Comparison of ENCODE assay signal across 1 cellular context in the genomic region with DNA sequence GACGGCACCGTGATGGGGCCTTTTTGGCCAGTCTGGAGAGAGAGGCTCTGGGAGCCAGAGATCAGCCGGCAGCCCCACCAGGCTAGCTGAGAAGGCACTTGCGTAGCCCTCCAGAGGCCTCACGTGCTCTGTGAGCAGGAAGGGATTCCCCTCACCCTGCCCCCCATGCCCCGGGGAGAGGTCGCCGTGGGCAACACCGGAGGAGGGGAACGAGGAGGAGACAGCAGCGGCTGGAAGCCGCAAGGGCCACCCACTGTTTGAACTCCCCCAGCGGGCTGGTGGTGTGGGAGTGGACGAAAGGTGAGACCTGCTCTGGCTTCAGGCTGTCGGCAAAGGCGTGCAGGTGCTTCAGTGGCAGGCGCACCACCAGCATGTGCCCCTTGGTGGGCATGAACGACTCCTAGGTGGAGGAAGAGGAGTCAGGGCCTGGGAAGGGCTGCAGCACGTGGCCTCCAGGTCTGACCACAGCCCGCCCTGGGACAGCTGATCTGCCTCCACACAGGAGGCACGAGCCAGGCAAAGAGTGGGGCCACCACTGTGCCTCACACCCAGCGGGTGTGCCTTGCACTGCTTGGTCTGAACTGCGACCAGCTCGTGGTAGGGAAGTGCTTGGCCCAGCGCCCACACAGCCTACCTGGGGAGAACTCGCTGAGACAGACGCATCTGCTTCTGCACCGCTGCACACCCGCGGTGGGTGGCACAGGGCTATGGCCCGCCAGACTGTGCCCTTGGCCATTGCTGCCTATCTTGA.
TF ChIP-seq lines count a peak whose summit lies in the region.

No MANE protein-coding gene starts in this region.

TF ChIP-seq in K562, 482 proteins besides CTCF, POLR2A, EP300 and RAD21 (continued from another document and continues in another):
- TF ChIP-seq, protein P1, sequence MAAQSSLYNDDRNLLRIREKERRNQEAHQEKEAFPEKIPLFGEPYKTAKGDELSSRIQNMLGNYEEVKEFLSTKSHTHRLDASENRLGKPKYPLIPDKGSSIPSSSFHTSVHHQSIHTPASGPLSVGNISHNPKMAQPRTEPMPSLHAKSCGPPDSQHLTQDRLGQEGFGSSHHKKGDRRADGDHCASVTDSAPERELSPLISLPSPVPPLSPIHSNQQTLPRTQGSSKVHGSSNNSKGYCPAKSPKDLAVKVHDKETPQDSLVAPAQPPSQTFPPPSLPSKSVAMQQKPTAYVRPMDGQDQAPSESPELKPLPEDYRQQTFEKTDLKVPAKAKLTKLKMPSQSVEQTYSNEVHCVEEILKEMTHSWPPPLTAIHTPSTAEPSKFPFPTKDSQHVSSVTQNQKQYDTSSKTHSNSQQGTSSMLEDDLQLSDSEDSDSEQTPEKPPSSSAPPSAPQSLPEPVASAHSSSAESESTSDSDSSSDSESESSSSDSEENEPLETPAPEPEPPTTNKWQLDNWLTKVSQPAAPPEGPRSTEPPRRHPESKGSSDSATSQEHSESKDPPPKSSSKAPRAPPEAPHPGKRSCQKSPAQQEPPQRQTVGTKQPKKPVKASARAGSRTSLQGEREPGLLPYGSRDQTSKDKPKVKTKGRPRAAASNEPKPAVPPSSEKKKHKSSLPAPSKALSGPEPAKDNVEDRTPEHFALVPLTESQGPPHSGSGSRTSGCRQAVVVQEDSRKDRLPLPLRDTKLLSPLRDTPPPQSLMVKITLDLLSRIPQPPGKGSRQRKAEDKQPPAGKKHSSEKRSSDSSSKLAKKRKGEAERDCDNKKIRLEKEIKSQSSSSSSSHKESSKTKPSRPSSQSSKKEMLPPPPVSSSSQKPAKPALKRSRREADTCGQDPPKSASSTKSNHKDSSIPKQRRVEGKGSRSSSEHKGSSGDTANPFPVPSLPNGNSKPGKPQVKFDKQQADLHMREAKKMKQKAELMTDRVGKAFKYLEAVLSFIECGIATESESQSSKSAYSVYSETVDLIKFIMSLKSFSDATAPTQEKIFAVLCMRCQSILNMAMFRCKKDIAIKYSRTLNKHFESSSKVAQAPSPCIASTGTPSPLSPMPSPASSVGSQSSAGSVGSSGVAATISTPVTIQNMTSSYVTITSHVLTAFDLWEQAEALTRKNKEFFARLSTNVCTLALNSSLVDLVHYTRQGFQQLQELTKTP (IDR thresholded peaks at IDR 0.05; ENCODE audit: low read depth in 1 of 2, partially characterized antibody in 2 of 2): no peak
- TF ChIP-seq HIVEP1 (CRISPR knock-in tag; IDR thresholded peaks at IDR 0.05) (no peak), FOXJ2 (tag; IDR thresholded peaks at IDR 0.05) (no peak), FOSL1 (tag; conservative IDR thresholded peaks at IDR 0.05) (no peak), GTF2A2 (tag; IDR thresholded peaks at IDR 0.05) (no peak), NCOA2 (IDR thresholded peaks at IDR 0.05; ENCODE audit: partially characterized antibody in 2 of 2) (no peak), SMC3 (conservative IDR thresholded peaks at IDR 0.05; ENCODE audit: insufficient read depth, low read depth, low read length) (no peak), NCOA1 (IDR thresholded peaks at IDR 0.05; ENCODE audit: low read depth) (no peak), ADNP (tag; IDR thresholded peaks at IDR 0.05) (no peak), SIN3B (IDR thresholded peaks at IDR 0.05; ENCODE audit: low read depth) (no peak), MTF1 (CRISPR knock-in tag; IDR thresholded peaks at IDR 0.05; ENCODE audit: borderline replicate concordance) (no peak), BMI1 (IDR thresholded peaks at IDR 0.05; ENCODE audit: low read length) (no peak), ZNF134 (CRISPR knock-in tag; conservative IDR thresholded peaks at IDR 0.05) (no peak), ZNF121 (CRISPR knock-in tag; conservative IDR thresholded peaks at IDR 0.05) (no peak), ARID1B (IDR thresholded peaks at IDR 0.05) (no peak), GTF2E2 (tag; IDR thresholded peaks at IDR 0.05) (no peak), BRF1 (IDR thresholded peaks at IDR 0.05; ENCODE audit: borderline replicate concordance, extremely low read depth, insufficient read length) (no peak), ZNF77 (CRISPR knock-in tag; IDR thresholded peaks at IDR 0.05) (no peak), MYNN (IDR thresholded peaks at IDR 0.05) (peak; percentile 50; the same call in 1 of the 2 replicates), MYNN (CRISPR knock-in tag; IDR thresholded peaks at IDR 0.05) (no peak), IRF2 (CRISPR knock-in tag; IDR thresholded peaks at IDR 0.05) (peak; percentile 89; the same call in 1 of the 2 replicates), ZNF696 (CRISPR knock-in tag; conservative IDR thresholded peaks at IDR 0.05) (no peak), MAFG (tag; conservative IDR thresholded peaks at IDR 0.05) (no peak), MEF2A (IDR thresholded peaks at IDR 0.05; ENCODE audit: control insufficient read depth, low read depth, low read length) (no peak), E2F3 (CRISPR knock-in tag; IDR thresholded peaks at IDR 0.05) (no peak), RAD51 (IDR thresholded peaks at IDR 0.05; ENCODE audit: borderline replicate concordance, low read depth) (0 out of 2 replicates have a peak, but pooled peaks have one; percentile 17), RBM14 (IDR thresholded peaks at IDR 0.05; ENCODE audit: borderline replicate concordance, insufficient read depth, low read depth, low read length) (peak; percentile 98; the same call in 1 of the 2 replicates), ZNF766 (CRISPR knock-in tag; conservative IDR thresholded peaks at IDR 0.05) (no peak), NFYB (IDR thresholded peaks at IDR 0.05; ENCODE audit: extremely low read depth, insufficient read length) (no peak), PTBP1 (IDR thresholded peaks at IDR 0.05; ENCODE audit: low read depth, low read length) (no peak), TCF3 (CRISPR knock-in tag; IDR thresholded peaks at IDR 0.05) (no peak)
- TF ChIP-seq, protein P2, sequence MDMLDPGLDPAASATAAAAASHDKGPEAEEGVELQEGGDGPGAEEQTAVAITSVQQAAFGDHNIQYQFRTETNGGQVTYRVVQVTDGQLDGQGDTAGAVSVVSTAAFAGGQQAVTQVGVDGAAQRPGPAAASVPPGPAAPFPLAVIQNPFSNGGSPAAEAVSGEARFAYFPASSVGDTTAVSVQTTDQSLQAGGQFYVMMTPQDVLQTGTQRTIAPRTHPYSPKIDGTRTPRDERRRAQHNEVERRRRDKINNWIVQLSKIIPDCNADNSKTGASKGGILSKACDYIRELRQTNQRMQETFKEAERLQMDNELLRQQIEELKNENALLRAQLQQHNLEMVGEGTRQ (CRISPR knock-in tag; IDR thresholded peaks at IDR 0.05): peak; percentile 60
- TF ChIP-seq, protein P3, sequence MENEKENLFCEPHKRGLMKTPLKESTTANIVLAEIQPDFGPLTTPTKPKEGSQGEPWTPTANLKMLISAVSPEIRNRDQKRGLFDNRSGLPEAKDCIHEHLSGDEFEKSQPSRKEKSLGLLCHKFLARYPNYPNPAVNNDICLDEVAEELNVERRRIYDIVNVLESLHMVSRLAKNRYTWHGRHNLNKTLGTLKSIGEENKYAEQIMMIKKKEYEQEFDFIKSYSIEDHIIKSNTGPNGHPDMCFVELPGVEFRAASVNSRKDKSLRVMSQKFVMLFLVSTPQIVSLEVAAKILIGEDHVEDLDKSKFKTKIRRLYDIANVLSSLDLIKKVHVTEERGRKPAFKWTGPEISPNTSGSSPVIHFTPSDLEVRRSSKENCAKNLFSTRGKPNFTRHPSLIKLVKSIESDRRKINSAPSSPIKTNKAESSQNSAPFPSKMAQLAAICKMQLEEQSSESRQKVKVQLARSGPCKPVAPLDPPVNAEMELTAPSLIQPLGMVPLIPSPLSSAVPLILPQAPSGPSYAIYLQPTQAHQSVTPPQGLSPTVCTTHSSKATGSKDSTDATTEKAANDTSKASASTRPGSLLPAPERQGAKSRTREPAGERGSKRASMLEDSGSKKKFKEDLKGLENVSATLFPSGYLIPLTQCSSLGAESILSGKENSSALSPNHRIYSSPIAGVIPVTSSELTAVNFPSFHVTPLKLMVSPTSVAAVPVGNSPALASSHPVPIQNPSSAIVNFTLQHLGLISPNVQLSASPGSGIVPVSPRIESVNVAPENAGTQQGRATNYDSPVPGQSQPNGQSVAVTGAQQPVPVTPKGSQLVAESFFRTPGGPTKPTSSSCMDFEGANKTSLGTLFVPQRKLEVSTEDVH (IDR thresholded peaks at IDR 0.05; ENCODE audit: low read depth, partially characterized antibody): no peak
- TF ChIP-seq, protein P4, sequence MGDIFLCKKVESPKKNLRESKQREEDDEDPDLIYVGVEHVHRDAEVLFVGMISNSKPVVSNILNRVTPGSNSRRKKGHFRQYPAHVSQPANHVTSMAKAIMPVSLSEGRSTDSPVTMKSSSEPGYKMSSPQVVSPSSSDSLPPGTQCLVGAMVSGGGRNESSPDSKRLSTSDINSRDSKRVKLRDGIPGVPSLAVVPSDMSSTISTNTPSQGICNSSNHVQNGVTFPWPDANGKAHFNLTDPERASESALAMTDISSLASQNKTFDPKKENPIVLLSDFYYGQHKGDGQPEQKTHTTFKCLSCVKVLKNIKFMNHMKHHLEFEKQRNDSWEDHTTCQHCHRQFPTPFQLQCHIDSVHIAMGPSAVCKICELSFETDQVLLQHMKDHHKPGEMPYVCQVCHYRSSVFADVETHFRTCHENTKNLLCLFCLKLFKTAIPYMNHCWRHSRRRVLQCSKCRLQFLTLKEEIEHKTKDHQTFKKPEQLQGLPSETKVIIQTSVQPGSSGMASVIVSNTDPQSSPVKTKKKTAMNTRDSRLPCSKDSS (IDR thresholded peaks at IDR 0.05; ENCODE audit: low read depth, partially characterized antibody): no peak
- TF ChIP-seq, protein P5, sequence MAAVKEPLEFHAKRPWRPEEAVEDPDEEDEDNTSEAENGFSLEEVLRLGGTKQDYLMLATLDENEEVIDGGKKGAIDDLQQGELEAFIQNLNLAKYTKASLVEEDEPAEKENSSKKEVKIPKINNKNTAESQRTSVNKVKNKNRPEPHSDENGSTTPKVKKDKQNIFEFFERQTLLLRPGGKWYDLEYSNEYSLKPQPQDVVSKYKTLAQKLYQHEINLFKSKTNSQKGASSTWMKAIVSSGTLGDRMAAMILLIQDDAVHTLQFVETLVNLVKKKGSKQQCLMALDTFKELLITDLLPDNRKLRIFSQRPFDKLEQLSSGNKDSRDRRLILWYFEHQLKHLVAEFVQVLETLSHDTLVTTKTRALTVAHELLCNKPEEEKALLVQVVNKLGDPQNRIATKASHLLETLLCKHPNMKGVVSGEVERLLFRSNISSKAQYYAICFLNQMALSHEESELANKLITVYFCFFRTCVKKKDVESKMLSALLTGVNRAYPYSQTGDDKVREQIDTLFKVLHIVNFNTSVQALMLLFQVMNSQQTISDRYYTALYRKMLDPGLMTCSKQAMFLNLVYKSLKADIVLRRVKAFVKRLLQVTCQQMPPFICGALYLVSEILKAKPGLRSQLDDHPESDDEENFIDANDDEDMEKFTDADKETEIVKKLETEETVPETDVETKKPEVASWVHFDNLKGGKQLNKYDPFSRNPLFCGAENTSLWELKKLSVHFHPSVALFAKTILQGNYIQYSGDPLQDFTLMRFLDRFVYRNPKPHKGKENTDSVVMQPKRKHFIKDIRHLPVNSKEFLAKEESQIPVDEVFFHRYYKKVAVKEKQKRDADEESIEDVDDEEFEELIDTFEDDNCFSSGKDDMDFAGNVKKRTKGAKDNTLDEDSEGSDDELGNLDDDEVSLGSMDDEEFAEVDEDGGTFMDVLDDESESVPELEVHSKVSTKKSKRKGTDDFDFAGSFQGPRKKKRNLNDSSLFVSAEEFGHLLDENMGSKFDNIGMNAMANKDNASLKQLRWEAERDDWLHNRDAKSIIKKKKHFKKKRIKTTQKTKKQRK (IDR thresholded peaks at IDR 0.05; ENCODE audit: borderline replicate concordance, low read depth, low read length): no peak
- TF ChIP-seq, protein P6, sequence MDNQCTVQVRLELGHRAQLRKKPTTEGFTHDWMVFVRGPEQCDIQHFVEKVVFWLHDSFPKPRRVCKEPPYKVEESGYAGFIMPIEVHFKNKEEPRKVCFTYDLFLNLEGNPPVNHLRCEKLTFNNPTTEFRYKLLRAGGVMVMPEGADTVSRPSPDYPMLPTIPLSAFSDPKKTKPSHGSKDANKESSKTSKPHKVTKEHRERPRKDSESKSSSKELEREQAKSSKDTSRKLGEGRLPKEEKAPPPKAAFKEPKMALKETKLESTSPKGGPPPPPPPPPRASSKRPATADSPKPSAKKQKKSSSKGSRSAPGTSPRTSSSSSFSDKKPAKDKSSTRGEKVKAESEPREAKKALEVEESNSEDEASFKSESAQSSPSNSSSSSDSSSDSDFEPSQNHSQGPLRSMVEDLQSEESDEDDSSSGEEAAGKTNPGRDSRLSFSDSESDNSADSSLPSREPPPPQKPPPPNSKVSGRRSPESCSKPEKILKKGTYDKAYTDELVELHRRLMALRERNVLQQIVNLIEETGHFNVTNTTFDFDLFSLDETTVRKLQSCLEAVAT (IDR thresholded peaks at IDR 0.05): no peak
- TF ChIP-seq, protein P7, sequence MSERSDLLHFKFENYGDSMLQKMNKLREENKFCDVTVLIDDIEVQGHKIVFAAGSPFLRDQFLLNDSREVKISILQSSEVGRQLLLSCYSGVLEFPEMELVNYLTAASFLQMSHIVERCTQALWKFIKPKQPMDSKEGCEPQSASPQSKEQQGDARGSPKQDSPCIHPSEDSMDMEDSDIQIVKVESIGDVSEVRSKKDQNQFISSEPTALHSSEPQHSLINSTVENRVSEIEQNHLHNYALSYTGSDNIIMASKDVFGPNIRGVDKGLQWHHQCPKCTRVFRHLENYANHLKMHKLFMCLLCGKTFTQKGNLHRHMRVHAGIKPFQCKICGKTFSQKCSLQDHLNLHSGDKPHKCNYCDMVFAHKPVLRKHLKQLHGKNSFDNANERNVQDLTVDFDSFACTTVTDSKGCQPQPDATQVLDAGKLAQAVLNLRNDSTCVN (CRISPR knock-in tag; IDR thresholded peaks at IDR 0.05): no peak
- TF ChIP-seq, protein P8, sequence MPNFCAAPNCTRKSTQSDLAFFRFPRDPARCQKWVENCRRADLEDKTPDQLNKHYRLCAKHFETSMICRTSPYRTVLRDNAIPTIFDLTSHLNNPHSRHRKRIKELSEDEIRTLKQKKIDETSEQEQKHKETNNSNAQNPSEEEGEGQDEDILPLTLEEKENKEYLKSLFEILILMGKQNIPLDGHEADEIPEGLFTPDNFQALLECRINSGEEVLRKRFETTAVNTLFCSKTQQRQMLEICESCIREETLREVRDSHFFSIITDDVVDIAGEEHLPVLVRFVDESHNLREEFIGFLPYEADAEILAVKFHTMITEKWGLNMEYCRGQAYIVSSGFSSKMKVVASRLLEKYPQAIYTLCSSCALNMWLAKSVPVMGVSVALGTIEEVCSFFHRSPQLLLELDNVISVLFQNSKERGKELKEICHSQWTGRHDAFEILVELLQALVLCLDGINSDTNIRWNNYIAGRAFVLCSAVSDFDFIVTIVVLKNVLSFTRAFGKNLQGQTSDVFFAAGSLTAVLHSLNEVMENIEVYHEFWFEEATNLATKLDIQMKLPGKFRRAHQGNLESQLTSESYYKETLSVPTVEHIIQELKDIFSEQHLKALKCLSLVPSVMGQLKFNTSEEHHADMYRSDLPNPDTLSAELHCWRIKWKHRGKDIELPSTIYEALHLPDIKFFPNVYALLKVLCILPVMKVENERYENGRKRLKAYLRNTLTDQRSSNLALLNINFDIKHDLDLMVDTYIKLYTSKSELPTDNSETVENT (CRISPR knock-in tag; IDR thresholded peaks at IDR 0.05): peak; percentile 87; the same call in 1 of the 2 replicates
- TF ChIP-seq, protein P9, sequence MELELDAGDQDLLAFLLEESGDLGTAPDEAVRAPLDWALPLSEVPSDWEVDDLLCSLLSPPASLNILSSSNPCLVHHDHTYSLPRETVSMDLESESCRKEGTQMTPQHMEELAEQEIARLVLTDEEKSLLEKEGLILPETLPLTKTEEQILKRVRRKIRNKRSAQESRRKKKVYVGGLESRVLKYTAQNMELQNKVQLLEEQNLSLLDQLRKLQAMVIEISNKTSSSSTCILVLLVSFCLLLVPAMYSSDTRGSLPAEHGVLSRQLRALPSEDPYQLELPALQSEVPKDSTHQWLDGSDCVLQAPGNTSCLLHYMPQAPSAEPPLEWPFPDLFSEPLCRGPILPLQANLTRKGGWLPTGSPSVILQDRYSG (tag; conservative IDR thresholded peaks at IDR 0.05; ENCODE audit: low read depth): no peak
